8 cellular contexts compared by ENCODE assay signal in genomic region chr12:2057041-2057792, GRCh38. TPM values are rescaled to one million over a fixed set of nuclear protein-coding genes. Genes with fewer than 3 reads are reported as not detected.
DNase-seq lines count a peak whose midpoint lies in the region; ATAC-seq and TF ChIP-seq lines count a peak whose summit lies in the region.

No MANE protein-coding gene starts in this region.

- H3K36me3 Mint-ChIP-seq in activated CD4-positive, alpha-beta memory T cell treated with anti-CD3 and anti-CD28 coated beads, Interleukin-2, amount 10 ng/mL, durations not matched to agents 7 days and 5 days (ENCODE audit: low read depth) = no peaks in the 10 kb centered on the region
- H3K36me3 Mint-ChIP-seq in natural killer cell = no peaks in the 10 kb centered on the region

- no peaks in the 10 kb centered on the region for H3K27me3 ChIP-seq in prostate gland (replicated peaks; ENCODE audit: insufficient read depth)

- CTCF ChIA-PET in activated CD4-positive, alpha-beta memory T cell treated with anti-CD3 and anti-CD28 coated beads, Interleukin-2, amount 10 ng/mL, durations not matched to agents 7 days and 5 days (lab: Charles Lee) = no interaction called here

- intact Hi-C loops in prostate gland (cut with DNase I) (loop anchor here (5.0 to 10.0 kb wide), 4 partner anchors 215 to 525 kb away; no protein-coding TSS in a partner anchor), natural killer cell (cut with micrococcal nuclease) (no loop called here)

- H3K27ac Mint-ChIP-seq in activated CD4-positive, alpha-beta memory T cell treated with anti-CD3 and anti-CD28 coated beads, Interleukin-2, amount 10 ng/mL, durations not matched to agents 7 days and 5 days = no peak overlapping the region
- H3K27ac Mint-ChIP-seq in natural killer cell = no peak overlapping the region

- no peak overlapping the region for H3K4me3 Mint-ChIP-seq in activated CD4-positive, alpha-beta memory T cell treated with anti-CD3 and anti-CD28 coated beads, Interleukin-2, amount 10 ng/mL, durations not matched to agents 7 days and 5 days
- H3K4me3 Mint-ChIP-seq in natural killer cell = no peak overlapping the region

- H3K4me3 ChIP-seq in prostate gland = no peak overlapping the region

- 55% methylated on average over 21 of the region's 21 CpGs for WGBS in prostate gland

- peak; percentile 41 to 71 (median 62) for TF ChIP-seq CTCF in prostate gland (IDR thresholded peaks at IDR 0.05)
- no peak for TF ChIP-seq CTCF in natural killer cell (IDR thresholded peaks at IDR 0.05)

- peaks cover 4% of the 10 kb centered on the region for H3K4me1 ChIP-seq in prostate gland (replicated peaks)

- no peaks in the 10 kb centered on the region for H3K9me3 Mint-ChIP-seq in activated CD4-positive, alpha-beta memory T cell treated with anti-CD3 and anti-CD28 coated beads, Interleukin-2, amount 10 ng/mL, durations not matched to agents 7 days and 5 days
- no peaks in the 10 kb centered on the region for H3K9me3 Mint-ChIP-seq in natural killer cell

- H3K27ac ChIP-seq in prostate gland = peak overlapping the region in 1 of 2 donors; percentile 42

- H3K4me1 Mint-ChIP-seq in activated CD4-positive, alpha-beta memory T cell treated with anti-CD3 and anti-CD28 coated beads, Interleukin-2, amount 10 ng/mL, durations not matched to agents 7 days and 5 days = peaks cover 11% of the 10 kb centered on the region
- peaks cover 0 to 9% of the 10 kb centered on the region in 2 donors for H3K4me1 Mint-ChIP-seq in natural killer cell

- POLR2A ChIA-PET in activated CD4-positive, alpha-beta memory T cell treated with anti-CD3 and anti-CD28 coated beads, Interleukin-2, amount 10 ng/mL, durations not matched to agents 7 days and 5 days (lab: Charles Lee) = no interaction called here

- H3K9me3 ChIP-seq in prostate gland = no peaks in the 10 kb centered on the region

- DNase-seq in activated T-cell treated with anti-CD3 and anti-CD28 coated beads for 48 hours (ENCODE audit: low read depth) (peak; percentile 36), NCI-H2029 (lab: John Stamatoyannopoulos, UW) (peak; percentile 36), germinal center (ENCODE audit: low spot score) (peak; percentile 37), prostate gland (ENCODE audit: low spot score) (peak; percentile 48), natural killer cell (no peak)
- no peak for DNase-seq in activated T-cell treated with anti-CD3 and anti-CD28 coated beads, Interleukin-2, amount 50 U/mL, for 1 hour
- DNase-seq in activated CD4-positive, alpha-beta memory T cell treated with anti-CD3 and anti-CD28 coated beads, Interleukin-2, amount 10 ng/mL, durations not matched to agents 7 days and 5 days = peak; percentile 52

- ATAC-seq in natural killer cell = no peak
- ATAC-seq in GM19035 (IDR thresholded peaks at IDR 0.05; ENCODE audit: unreplicated experiment) = no peak

- H3K27me3 Mint-ChIP-seq in activated CD4-positive, alpha-beta memory T cell treated with anti-CD3 and anti-CD28 coated beads, Interleukin-2, amount 10 ng/mL, durations not matched to agents 7 days and 5 days = peaks cover 51% of the 10 kb centered on the region
- H3K27me3 Mint-ChIP-seq in natural killer cell (ENCODE audit: low read depth in 2 of 2) = peaks cover 34 to 50% of the 10 kb centered on the region in 2 donors

- H3K36me3 ChIP-seq in prostate gland = no peaks in the 10 kb centered on the region

- no peak for TF ChIP-seq POLR2A in prostate gland (IDR thresholded peaks at IDR 0.05)

RNA-seq across cellular contexts. Expression of gene CACNA1C, which starts 4.4 kb away (rescaled TPM):
- under 1 TPM; 0.30 TPM for total RNA-seq in activated CD4-positive, alpha-beta memory T cell treated with anti-CD3 and anti-CD28 coated beads, Interleukin-2, amount 10 ng/mL, durations not matched to agents 7 days and 5 days
- total RNA-seq in prostate gland (10 to 100 TPM in 1 of 2 donors, 1 to 10 TPM in 1; 8.1 to 18.2 TPM), natural killer cell (under 1 TPM; 0.07 to 0.35 (median 0.08) TPM)

RNA-seq across cellular contexts. Expression of gene DCP1B, which starts 53.0 kb away (rescaled TPM):
- 10 to 100 TPM; 17.8 to 18.6 TPM for total RNA-seq in activated CD4-positive, alpha-beta memory T cell treated with anti-CD3 and anti-CD28 coated beads, Interleukin-2, amount 10 ng/mL, durations not matched to agents 7 days and 5 days
- 10 to 100 TPM; 20.1 to 31.9 TPM for total RNA-seq in prostate gland
- total RNA-seq in natural killer cell = 1 to 10 TPM; 4.7 to 8.5 (median 7.5) TPM

Comparison
In these comparisons a context has a peak if more than half of its experiments do, and no peak if none do; other contexts are left out.
1. DNase-seq: peak in activated T-cell treated with anti-CD3 and anti-CD28 coated beads for 48 hours (single experiment), NCI-H2029 (single experiment), activated CD4-positive, alpha-beta memory T cell treated with anti-CD3 and anti-CD28 coated beads, Interleukin-2, amount 10 ng/mL, durations not matched to agents 7 days and 5 days (single experiment), germinal center (single experiment) and prostate gland (single experiment); none in activated T-cell treated with anti-CD3 and anti-CD28 coated beads, Interleukin-2, amount 50 U/mL, for 1 hour (single experiment) and natural killer cell (single experiment).
2. RNA of gene CACNA1C, which starts 4.4 kb away (total RNA-seq): 8.1 to 18.2 TPM in prostate gland; 0.30 TPM in activated CD4-positive, alpha-beta memory T cell treated with anti-CD3 and anti-CD28 coated beads, Interleukin-2, amount 10 ng/mL, durations not matched to agents 7 days and 5 days and 0.07 to 0.35 TPM in natural killer cell; every median in the first group is over 4 times any median in the second.